8 cellular contexts compared by ENCODE assay signal in the genomic region with DNA sequence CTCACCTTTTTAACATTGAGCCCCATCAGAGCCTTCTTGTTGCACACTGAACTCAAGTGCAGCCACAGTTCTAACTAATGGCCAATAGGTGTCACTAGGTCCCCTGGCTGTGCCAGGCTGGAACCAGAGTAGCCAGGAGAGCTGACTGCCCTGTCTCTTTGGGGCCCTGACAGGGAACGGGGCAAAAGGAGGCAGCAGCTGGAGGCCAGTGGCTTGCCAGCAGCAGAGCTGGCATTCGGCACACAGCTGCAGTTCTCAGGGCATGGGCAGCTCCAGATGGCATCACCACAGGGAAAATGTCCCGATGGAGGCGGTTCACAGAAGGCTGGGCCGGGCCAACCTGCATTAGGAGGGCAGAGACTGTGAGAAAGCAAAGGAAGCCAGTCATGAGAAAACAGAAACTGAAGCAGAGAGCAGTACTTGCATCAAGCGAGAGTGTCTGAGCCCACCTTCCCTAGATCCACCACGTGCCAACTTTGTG.
DNase-seq lines count a peak whose midpoint lies in the region; ATAC-seq and TF ChIP-seq lines count a peak whose summit lies in the region.

No MANE protein-coding gene starts in this region.

- H3K36me3 Mint-ChIP-seq in activated CD4-positive, alpha-beta T cell treated with anti-CD3 and anti-CD28 coated beads, Interleukin-2, amount 10 ng/mL, durations not matched to agents 7 days and 5 days (ENCODE audit: low read depth), result no peaks in the 10 kb centered on the region
- H3K36me3 Mint-ChIP-seq in H9 (ENCODE audit: insufficient read depth in 1 of 3, low read depth in 3 of 3), result no peaks in the 10 kb centered on the region
- no peaks in the 10 kb centered on the region for H3K36me3 Mint-ChIP-seq in memory B cell
- H3K36me3 Mint-ChIP-seq in T-helper 2 cell treated with Interferon-gamma antibody and Interleukin-4, amounts not matched to agents 5 μg/mL and 100 μg/mL, for 36 hours (ENCODE audit: low read depth), result no peaks in the 10 kb centered on the region

- no peak overlapping the region for H3T11ph ChIP-seq in H9 (ENCODE audit: low read length)

- H4K91ac ChIP-seq in H9 (ENCODE audit: insufficient read length, low read depth, low read length), result no peak overlapping the region

- TF ChIP-seq CTCF in H9 (conservative IDR thresholded peaks at IDR 0.05) (peak; percentile 74), body of pancreas (IDR thresholded peaks at IDR 0.05) (peak in 6 of 7 experiments; percentile 53 to 72 (median 60))

- H3K4me1 ChIP-seq in H9 (ENCODE audit: insufficient read depth, low read length) (peaks cover 5% of the 10 kb centered on the region; the same call in 1 of the 2 replicates), body of pancreas (peaks cover 7% of the 10 kb centered on the region)

- no peak overlapping the region for H4K5ac ChIP-seq in H9 (ENCODE audit: insufficient read length, low read depth, low read length)

- DNase-seq in activated CD4-positive, alpha-beta T cell treated with anti-CD3 and anti-CD28 coated beads, Interleukin-2, amount 10 ng/mL, durations not matched to agents 7 days and 5 days, result peak; percentile 7
- no peak for DNase-seq in activated CD4-positive, alpha-beta T cell treated with anti-CD3 and anti-CD28 coated beads for 4 hours
- DNase-seq in H9 (peak; percentile 78), NCI-H226 (peak; percentile 32), body of pancreas (peak; percentile 58 to 77 (median 68)), memory B cell (ENCODE audit: low spot score in 2 of 2) (peak; percentile 15 to 24), ureter (ENCODE audit: low spot score) (no peak)
- DNase-seq in T-helper 2 cell treated with Interferon-gamma antibody and Interleukin-4, amounts not matched to agents 5 μg/mL and 100 μg/mL, for 36 hours (ENCODE audit: low spot score), result no peak

- H4K20me1 ChIP-seq in H9 (ENCODE audit: control insufficient read depth, insufficient read depth, insufficient read length), result no peaks in the 10 kb centered on the region

- no peak overlapping the region for H2BK20ac ChIP-seq in H9 (ENCODE audit: low read depth, low read length, poor library complexity, severe bottlenecking)

- H3K9ac ChIP-seq in H9 (ENCODE audit: extremely low read depth, insufficient read length, low read length), result no peak overlapping the region

- no peak overlapping the region for H3K4me2 ChIP-seq in H9 (ENCODE audit: insufficient read depth, insufficient read length, low read length)

- H3K79me1 ChIP-seq in H9 (ENCODE audit: insufficient read depth, low read depth, low read length, poor library complexity, severe bottlenecking), result no peaks in the 10 kb centered on the region

- H3K27ac ChIP-seq in H9 (ENCODE audit: insufficient read length, low read depth, low read length) (no peak overlapping the region), body of pancreas (no peak overlapping the region)

- no peaks in the 10 kb centered on the region for H3K79me2 ChIP-seq in H9 (ENCODE audit: insufficient read depth, low read length)

- H2BK5ac ChIP-seq in H9 (ENCODE audit: insufficient read length, low read length), result no peak overlapping the region

- H2BK12ac ChIP-seq in H9 (ENCODE audit: insufficient read length, low read depth, low read length), result no peak overlapping the region

- no peaks in the 10 kb centered on the region for H3K36me3 ChIP-seq in body of pancreas (replicated peaks in 1 of 2; ENCODE audit: insufficient read depth in 1 of 2, low read depth in 2 of 2)

- H3K4ac ChIP-seq in H9 (ENCODE audit: low read depth, low read length), result no peak overlapping the region

- TF ChIP-seq POLR2A in body of pancreas (IDR thresholded peaks at IDR 0.05), result no peak

- POLR2A ChIA-PET in activated CD4-positive, alpha-beta T cell treated with anti-CD3 and anti-CD28 coated beads, Interleukin-2, amount 10 ng/mL, durations not matched to agents 7 days and 5 days (lab: Charles Lee), result no interaction called here

- no peak overlapping the region for H2BK120ac ChIP-seq in H9 (ENCODE audit: low read depth, low read length, poor library complexity, severe bottlenecking)

- H4K8ac ChIP-seq in H9 (replicated peaks; ENCODE audit: insufficient read length, low read depth, low read length), result no peak overlapping the region

- no peak overlapping the region for H3K23ac ChIP-seq in H9 (ENCODE audit: insufficient read length, low read depth, low read length)

- no peak overlapping the region for H3K27ac Mint-ChIP-seq in activated CD4-positive, alpha-beta T cell treated with anti-CD3 and anti-CD28 coated beads, Interleukin-2, amount 10 ng/mL, durations not matched to agents 7 days and 5 days
- H3K27ac Mint-ChIP-seq in H9, result no peak overlapping the region
- H3K27ac Mint-ChIP-seq in memory B cell, result no peak overlapping the region
- no peak overlapping the region for H3K27ac Mint-ChIP-seq in T-helper 2 cell treated with Interferon-gamma antibody and Interleukin-4, amounts not matched to agents 5 μg/mL and 100 μg/mL, for 36 hours

- no peak overlapping the region for H3K56ac ChIP-seq in H9 (ENCODE audit: insufficient read length, low read depth, low read length)

- intact Hi-C loops in body of pancreas (cut with DNase I), result no loop called here

- H3K4me3 Mint-ChIP-seq in activated CD4-positive, alpha-beta T cell treated with anti-CD3 and anti-CD28 coated beads, Interleukin-2, amount 10 ng/mL, durations not matched to agents 7 days and 5 days, result no peak overlapping the region
- H3K4me3 Mint-ChIP-seq in H9, result no peak overlapping the region
- H3K4me3 Mint-ChIP-seq in memory B cell, result no peak overlapping the region
- H3K4me3 Mint-ChIP-seq in T-helper 2 cell treated with Interferon-gamma antibody and Interleukin-4, amounts not matched to agents 5 μg/mL and 100 μg/mL, for 36 hours, result no peak overlapping the region

- no peaks in the 10 kb centered on the region for H3K9me3 ChIP-seq in H9 (ENCODE audit: control insufficient read depth, low read depth, low read length)
- H3K9me3 ChIP-seq in body of pancreas, result no peaks in the 10 kb centered on the region

- no peak overlapping the region for H3K4me3 ChIP-seq in body of pancreas

- no peaks in the 10 kb centered on the region for H3K4me1 Mint-ChIP-seq in activated CD4-positive, alpha-beta T cell treated with anti-CD3 and anti-CD28 coated beads, Interleukin-2, amount 10 ng/mL, durations not matched to agents 7 days and 5 days
- peaks cover 7 to 11% of the 10 kb centered on the region in 2 experiments for H3K4me1 Mint-ChIP-seq in H9
- peaks cover 2% of the 10 kb centered on the region for H3K4me1 Mint-ChIP-seq in memory B cell
- no peaks in the 10 kb centered on the region for H3K4me1 Mint-ChIP-seq in T-helper 2 cell treated with Interferon-gamma antibody and Interleukin-4, amounts not matched to agents 5 μg/mL and 100 μg/mL, for 36 hours (ENCODE audit: low read depth)

- no peak overlapping the region for H3K18ac ChIP-seq in H9 (ENCODE audit: insufficient read length, low read depth, low read length)

- CTCF ChIA-PET in activated CD4-positive, alpha-beta T cell treated with anti-CD3 and anti-CD28 coated beads, Interleukin-2, amount 10 ng/mL, durations not matched to agents 7 days and 5 days (lab: Charles Lee), result interaction anchor here (1.3 kb wide), 1 partner anchor 274 kb away, joined by 3 read pairs; no protein-coding TSS in a partner anchor

- H3K27me3 ChIP-seq in H9 (ENCODE audit: insufficient read depth, low read length), result no peaks in the 10 kb centered on the region
- H3K27me3 ChIP-seq in body of pancreas, result no peaks in the 10 kb centered on the region

- H3K27me3 Mint-ChIP-seq in activated CD4-positive, alpha-beta T cell treated with anti-CD3 and anti-CD28 coated beads, Interleukin-2, amount 10 ng/mL, durations not matched to agents 7 days and 5 days, result peaks cover 4% of the 10 kb centered on the region
- H3K27me3 Mint-ChIP-seq in H9 (ENCODE audit: low read depth) (no peaks in the 10 kb centered on the region; the same call in 1 of the 2 replicates), memory B cell (peaks cover 7% of the 10 kb centered on the region)
- peaks cover 10% of the 10 kb centered on the region for H3K27me3 Mint-ChIP-seq in T-helper 2 cell treated with Interferon-gamma antibody and Interleukin-4, amounts not matched to agents 5 μg/mL and 100 μg/mL, for 36 hours (ENCODE audit: low read depth)

- WGBS in H9 (ENCODE audit: extremely low coverage, insufficient read length, low lambda C conversion rate), result no CpG with 5 or more reads among the region's 7 CpGs
- 57 to 78% methylated on average over 6 to 7 of the region's 7 CpGs for WGBS in body of pancreas, 2 donors

- H2AFZ ChIP-seq in H9 (ENCODE audit: low read length), result no peak overlapping the region

- no peak overlapping the region for H3K14ac ChIP-seq in H9 (ENCODE audit: insufficient read depth, low read length)

- H3K9me3 Mint-ChIP-seq in activated CD4-positive, alpha-beta T cell treated with anti-CD3 and anti-CD28 coated beads, Interleukin-2, amount 10 ng/mL, durations not matched to agents 7 days and 5 days, result no peaks in the 10 kb centered on the region
- H3K9me3 Mint-ChIP-seq in H9 (peaks cover 0 to 4% of the 10 kb centered on the region in 2 experiments; a peak in 1 of 5 replicates), memory B cell (no peaks in the 10 kb centered on the region)
- H3K9me3 Mint-ChIP-seq in T-helper 2 cell treated with Interferon-gamma antibody and Interleukin-4, amounts not matched to agents 5 μg/mL and 100 μg/mL, for 36 hours, result no peaks in the 10 kb centered on the region

- H2BK15ac ChIP-seq in H9 (ENCODE audit: low read depth, low read length), result no peak overlapping the region

- H3K23me2 ChIP-seq in H9 (ENCODE audit: insufficient read length, low read depth, low read length, poor library complexity, severe bottlenecking), result no peaks in the 10 kb centered on the region

- H2AK5ac ChIP-seq in H9 (ENCODE audit: insufficient read length, low read length), result no peak overlapping the region

- ATAC-seq in body of pancreas (peak; percentile 91), memory B cell (ENCODE audit: low read depth) (peak; percentile 85)

Comparison
In these comparisons a context has a peak if more than half of its experiments do, and no peak if none do; other contexts are left out.
1. DNase-seq: peak in activated CD4-positive, alpha-beta T cell treated with anti-CD3 and anti-CD28 coated beads, Interleukin-2, amount 10 ng/mL, durations not matched to agents 7 days and 5 days (single experiment), H9 (single experiment), NCI-H226 (single experiment), body of pancreas (4 of 4) and memory B cell (2 of 2); none in activated CD4-positive, alpha-beta T cell treated with anti-CD3 and anti-CD28 coated beads for 4 hours (0 of 2), T-helper 2 cell treated with Interferon-gamma antibody and Interleukin-4, amounts not matched to agents 5 μg/mL and 100 μg/mL, for 36 hours (single experiment) and ureter (single experiment).